Comparison of ENCODE assay signal across 1 cellular context in the genomic region with DNA sequence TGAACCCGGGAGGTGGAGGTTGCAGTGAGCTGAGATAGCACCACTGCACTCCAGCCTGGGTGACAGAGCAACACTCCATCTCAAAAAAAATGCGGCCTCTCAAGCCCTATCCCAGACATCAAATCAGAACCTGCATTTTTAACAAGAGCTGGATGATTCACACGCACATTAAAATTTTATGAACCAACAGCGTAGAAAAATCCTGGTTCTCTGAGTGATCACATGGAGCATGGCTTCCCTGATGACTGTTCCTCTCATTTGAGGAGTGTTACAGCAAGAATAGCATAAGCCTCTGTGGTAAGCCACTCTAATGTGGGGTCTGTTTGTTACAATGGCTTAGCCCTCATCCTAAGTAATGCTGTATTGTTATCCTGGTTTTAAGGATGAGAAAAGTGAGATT.
TF ChIP-seq lines count a peak whose summit lies in the region.

No MANE protein-coding gene starts in this region.

TF ChIP-seq in GM23338, 12 proteins besides CTCF, POLR2A, EP300 and RAD21 (continued from another document):
- TF ChIP-seq, protein P1, sequence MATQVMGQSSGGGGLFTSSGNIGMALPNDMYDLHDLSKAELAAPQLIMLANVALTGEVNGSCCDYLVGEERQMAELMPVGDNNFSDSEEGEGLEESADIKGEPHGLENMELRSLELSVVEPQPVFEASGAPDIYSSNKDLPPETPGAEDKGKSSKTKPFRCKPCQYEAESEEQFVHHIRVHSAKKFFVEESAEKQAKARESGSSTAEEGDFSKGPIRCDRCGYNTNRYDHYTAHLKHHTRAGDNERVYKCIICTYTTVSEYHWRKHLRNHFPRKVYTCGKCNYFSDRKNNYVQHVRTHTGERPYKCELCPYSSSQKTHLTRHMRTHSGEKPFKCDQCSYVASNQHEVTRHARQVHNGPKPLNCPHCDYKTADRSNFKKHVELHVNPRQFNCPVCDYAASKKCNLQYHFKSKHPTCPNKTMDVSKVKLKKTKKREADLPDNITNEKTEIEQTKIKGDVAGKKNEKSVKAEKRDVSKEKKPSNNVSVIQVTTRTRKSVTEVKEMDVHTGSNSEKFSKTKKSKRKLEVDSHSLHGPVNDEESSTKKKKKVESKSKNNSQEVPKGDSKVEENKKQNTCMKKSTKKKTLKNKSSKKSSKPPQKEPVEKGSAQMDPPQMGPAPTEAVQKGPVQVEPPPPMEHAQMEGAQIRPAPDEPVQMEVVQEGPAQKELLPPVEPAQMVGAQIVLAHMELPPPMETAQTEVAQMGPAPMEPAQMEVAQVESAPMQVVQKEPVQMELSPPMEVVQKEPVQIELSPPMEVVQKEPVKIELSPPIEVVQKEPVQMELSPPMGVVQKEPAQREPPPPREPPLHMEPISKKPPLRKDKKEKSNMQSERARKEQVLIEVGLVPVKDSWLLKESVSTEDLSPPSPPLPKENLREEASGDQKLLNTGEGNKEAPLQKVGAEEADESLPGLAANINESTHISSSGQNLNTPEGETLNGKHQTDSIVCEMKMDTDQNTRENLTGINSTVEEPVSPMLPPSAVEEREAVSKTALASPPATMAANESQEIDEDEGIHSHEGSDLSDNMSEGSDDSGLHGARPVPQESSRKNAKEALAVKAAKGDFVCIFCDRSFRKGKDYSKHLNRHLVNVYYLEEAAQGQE (IDR thresholded peaks at IDR 0.05; ENCODE audit: unreplicated experiment) = no peak
- TF ChIP-seq ZNF114 (CRISPR knock-in tag; IDR thresholded peaks at IDR 0.05) (no peak), POLR2AphosphoS5 (IDR thresholded peaks at IDR 0.05; ENCODE audit: low read depth) (no peak), STAT1 (IDR thresholded peaks at IDR 0.05; ENCODE audit: unreplicated experiment) (no peak), EZH2 (IDR thresholded peaks at IDR 0.05; ENCODE audit: low read depth, unreplicated experiment) (no peak), EZH2phosphoT487 (IDR thresholded peaks at IDR 0.05; ENCODE audit: unreplicated experiment) (no peak)
- TF ChIP-seq, protein P2, sequence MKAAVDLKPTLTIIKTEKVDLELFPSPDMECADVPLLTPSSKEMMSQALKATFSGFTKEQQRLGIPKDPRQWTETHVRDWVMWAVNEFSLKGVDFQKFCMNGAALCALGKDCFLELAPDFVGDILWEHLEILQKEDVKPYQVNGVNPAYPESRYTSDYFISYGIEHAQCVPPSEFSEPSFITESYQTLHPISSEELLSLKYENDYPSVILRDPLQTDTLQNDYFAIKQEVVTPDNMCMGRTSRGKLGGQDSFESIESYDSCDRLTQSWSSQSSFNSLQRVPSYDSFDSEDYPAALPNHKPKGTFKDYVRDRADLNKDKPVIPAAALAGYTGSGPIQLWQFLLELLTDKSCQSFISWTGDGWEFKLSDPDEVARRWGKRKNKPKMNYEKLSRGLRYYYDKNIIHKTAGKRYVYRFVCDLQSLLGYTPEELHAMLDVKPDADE (IDR thresholded peaks at IDR 0.05) = no peak
